ENCODE assay signal across 8 cellular contexts in the genomic region with DNA sequence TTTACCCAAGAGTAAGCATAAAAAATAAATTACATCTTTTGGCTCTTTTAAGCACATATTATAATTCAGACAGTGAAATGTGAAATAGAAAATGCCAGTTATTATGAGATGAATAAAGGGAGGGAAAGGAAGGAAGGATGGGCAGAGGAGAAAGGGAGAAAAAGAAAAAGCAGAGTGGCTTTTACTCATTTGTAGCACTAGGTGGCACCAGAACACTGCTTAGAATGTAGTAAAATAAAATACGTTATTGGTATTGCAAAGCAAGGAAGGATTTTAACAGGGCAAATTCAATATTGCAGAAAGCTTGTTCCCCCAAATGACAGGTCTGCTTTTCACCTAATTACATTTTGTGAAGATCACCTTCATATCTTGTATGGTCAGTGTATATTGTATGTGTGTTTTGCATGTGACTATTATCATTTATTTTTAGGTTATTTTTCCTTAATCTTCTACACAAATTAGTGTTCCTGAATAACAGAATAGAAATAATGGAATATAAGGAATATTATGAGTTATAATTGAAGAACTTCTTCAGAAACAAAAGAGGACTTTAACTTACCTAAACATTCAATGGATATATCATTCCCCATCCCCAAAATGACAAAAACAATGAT. TPM values are rescaled to one million over a fixed set of nuclear protein-coding genes. Genes with fewer than 3 reads are reported as not detected.
DNase-seq lines count a peak whose midpoint lies in the region; ATAC-seq and TF ChIP-seq lines count a peak whose summit lies in the region.

No MANE protein-coding gene starts in this region.

- H3K9me2 ChIP-seq in Karpas-422 (replicated peaks; ENCODE audit: insufficient read depth, low read length): no peaks in the 10 kb centered on the region

- peak; percentile 60 for DNase-seq in DMS79 treated with DMSO at 0.1 percent for 48 hours (lab: John Stamatoyannopoulos, UW)
- DNase-seq in Karpas-422: peak; percentile 74
- DNase-seq in SK-MEL-5 (ENCODE audit: low read depth, low spot score): peak; percentile 40
- DNase-seq in fibroblast of lung (ENCODE audit: low read depth in 2 of 2): peak; percentile 24 to 52
- no peak for DNase-seq in spleen
- no peak for DNase-seq in putamen (ENCODE audit: low spot score)

- H4K20me1 ChIP-seq in Karpas-422 (ENCODE audit: insufficient read depth, low read depth, low read length) (no peaks in the 10 kb centered on the region), fibroblast of lung (ENCODE audit: control insufficient read depth, extremely low read depth, insufficient read depth, low read length) (no peaks in the 10 kb centered on the region)

- no peak overlapping the region for H3K4me2 ChIP-seq in Karpas-422 (ENCODE audit: low read depth, low read length, poor library complexity, severe bottlenecking)
- H3K4me2 ChIP-seq in fibroblast of lung (ENCODE audit: extremely low read depth, insufficient read depth, low read length): no peak overlapping the region

- in situ Hi-C loops in SK-MEL-5 (cut with HindIII; ENCODE audit: low pct_unique_long_range_greater_than_20kb, low sequenced_read_pairs): no loop called here

- H3K27me3 ChIP-seq in Karpas-422 (ENCODE audit: low read length): peaks cover 3% of the 10 kb centered on the region; the same call in 1 of the 2 replicates
- no peaks in the 10 kb centered on the region for H3K27me3 ChIP-seq in fibroblast of lung (ENCODE audit: control insufficient read depth, insufficient read depth, low read length)
- H3K27me3 ChIP-seq in spleen (replicated peaks in 1 of 7): peaks cover 0 to 20% (median 0%) of the 10 kb centered on the region in 7 donors

- 0 to 3% (median 0%) methylated on average over 1 of the region's 1 CpG for WGBS in spleen, 5 donors

- intact Hi-C loops in spleen (cut with DNase I; ENCODE audit: low total_unique reads): loop anchor here (5.0 kb wide), 2 partner anchors 488 to 758 kb away; no protein-coding TSS in a partner anchor

- H3K9me3 ChIP-seq in Karpas-422 (ENCODE audit: low read length) (no peaks in the 10 kb centered on the region), fibroblast of lung (ENCODE audit: control insufficient read depth, insufficient read depth, low read depth, low read length) (no peaks in the 10 kb centered on the region), spleen (peaks cover 0 to 9% (median 8%) of the 10 kb centered on the region in 8 donors)

- H2AFZ ChIP-seq in Karpas-422 (ENCODE audit: low read length) (no peak overlapping the region), fibroblast of lung (ENCODE audit: low read length) (no peak overlapping the region)

- H3K79me2 ChIP-seq in Karpas-422 (ENCODE audit: low read length): no peaks in the 10 kb centered on the region
- no peaks in the 10 kb centered on the region for H3K79me2 ChIP-seq in fibroblast of lung (ENCODE audit: control insufficient read depth, insufficient read depth, low read length)

- no peak for TF ChIP-seq POLR2A in spleen (IDR thresholded peaks at IDR 0.05)

- H3K4me3 ChIP-seq in Karpas-422 (ENCODE audit: low read length): no peak overlapping the region
- no peak overlapping the region for H3K4me3 ChIP-seq in fibroblast of lung (replicated peaks in 1 of 4; ENCODE audit: control extremely low read depth in 1 of 4, insufficient read depth in 1 of 4, low read depth in 3 of 4, low read length in 4 of 4)
- H3K4me3 ChIP-seq in spleen: no peak overlapping the region

- H3K27ac ChIP-seq in Karpas-422 (ENCODE audit: low read length) (no peak overlapping the region), fibroblast of lung (ENCODE audit: insufficient read depth, low read length) (no peak overlapping the region), spleen (no peak overlapping the region)

- TF ChIP-seq CTCF in fibroblast of lung (conservative IDR thresholded peaks at IDR 0.05 in 1 of 2, IDR thresholded peaks at IDR 0.05 in 1 of 2; ENCODE audit: low read depth in 1 of 2, low read length in 2 of 2) (peak; percentile 70 to 83), spleen (IDR thresholded peaks at IDR 0.05 in 8 of 11, conservative IDR thresholded peaks at IDR 0.05 in 3 of 11) (peak; percentile 49 to 78 (median 73))

- ATAC-seq in HG02610 (IDR thresholded peaks at IDR 0.05; ENCODE audit: unreplicated experiment) (no peak), HG03135 (IDR thresholded peaks at IDR 0.05; ENCODE audit: unreplicated experiment) (no peak)

- H3K4me1 ChIP-seq in Karpas-422 (ENCODE audit: low read length) (peaks cover 5% of the 10 kb centered on the region; the same call in 1 of the 2 replicates), fibroblast of lung (ENCODE audit: control insufficient read depth, extremely low read depth, insufficient read depth, low read length) (no peaks in the 10 kb centered on the region), spleen (no peaks in the 10 kb centered on the region)

- H3K36me3 ChIP-seq in Karpas-422 (ENCODE audit: insufficient read depth, low read length) (no peaks in the 10 kb centered on the region), fibroblast of lung (ENCODE audit: control insufficient read depth, insufficient read depth, low read length) (no peaks in the 10 kb centered on the region), spleen (no peaks in the 10 kb centered on the region)

- H3K9ac ChIP-seq in Karpas-422 (ENCODE audit: low read length): no peak overlapping the region
- H3K9ac ChIP-seq in fibroblast of lung (ENCODE audit: insufficient read depth, low read length): no peak overlapping the region

RNA-seq across cellular contexts. Expression of a gene that starts 9.1 kb away (rescaled TPM):
- total RNA-seq in Karpas-422 (2014; rRNA removed; shearing (Covaris generic); ENCODE audit: low replicate concordance): 49.1 and 96.2 TPM in 2 replicates
- total RNA-seq in SK-MEL-5 (2014; rRNA removed; shearing (Covaris generic)): 4.1 and 4.8 TPM in 2 replicates
- 3.6 and 4.8 TPM in 2 replicates for polyA plus RNA-seq in SK-MEL-5 (2015; cell fraction: cytosol; rRNA removed)
- polyA plus RNA-seq in SK-MEL-5 (2015; cell fraction: nucleus; rRNA removed): 7.4 and 9.6 TPM in 2 replicates
- total RNA-seq in fibroblast of lung (34.4 and 37.8 TPM in 2 replicates), spleen (10 to 100 TPM; 14.2 to 26.5 (median 20.2) TPM)
- polyA plus RNA-seq in fibroblast of lung (13.0 and 17.6 TPM in 2 replicates), spleen (10 to 100 TPM in 1 of 3 donors, 1 to 10 TPM in 2; 4.0 to 11.4 (median 4.4) TPM)
- polyA plus RNA-seq in fibroblast of lung (2012): 7.5 and 12.5 TPM in 2 replicates
- 90.3 and 142 TPM in 2 replicates for polyA minus RNA-seq in fibroblast of lung (ENCODE audit: low replicate concordance)

RNA-seq across cellular contexts. Expression of a gene that starts 22.9 kb away (rescaled TPM):
- 2.2 and 3.4 TPM in 2 replicates for total RNA-seq in Karpas-422 (2014; rRNA removed; shearing (Covaris generic); ENCODE audit: low replicate concordance)
- 1.4 and 2.3 TPM in 2 replicates for total RNA-seq in SK-MEL-5 (2014; rRNA removed; shearing (Covaris generic))
- polyA plus RNA-seq in SK-MEL-5 (2015; cell fraction: cytosol; rRNA removed): 2.3 and 2.5 TPM in 2 replicates
- polyA plus RNA-seq in SK-MEL-5 (2015; cell fraction: nucleus; rRNA removed): 4.0 and 5.2 TPM in 2 replicates
- total RNA-seq in fibroblast of lung (0.17 and 0.51 TPM in 2 replicates), spleen (1 to 10 TPM in 5 of 7 donors, under 1 TPM in 2; 0.85 to 4.6 (median 1.5) TPM)
- polyA plus RNA-seq in fibroblast of lung (0.07 and 0.27 TPM in 2 replicates), spleen (under 1 TPM; 0.38 to 0.67 (median 0.39) TPM)
- polyA plus RNA-seq in fibroblast of lung (2012): 0.03 and 0.16 TPM in 2 replicates
- polyA minus RNA-seq in fibroblast of lung (ENCODE audit: low replicate concordance): 0.52 TPM in 1 of 2 replicates, not detected in the other

Comparison
In these comparisons a context has a peak if more than half of its experiments do, and no peak if none do; other contexts are left out.
1. DNase-seq: peak in DMS79 treated with DMSO at 0.1 percent for 48 hours (single experiment), Karpas-422 (single experiment), SK-MEL-5 (single experiment) and fibroblast of lung (2 of 2); none in spleen (single experiment) and putamen (single experiment).